ENCODE assay signal across 8 cellular contexts in the genomic region with DNA sequence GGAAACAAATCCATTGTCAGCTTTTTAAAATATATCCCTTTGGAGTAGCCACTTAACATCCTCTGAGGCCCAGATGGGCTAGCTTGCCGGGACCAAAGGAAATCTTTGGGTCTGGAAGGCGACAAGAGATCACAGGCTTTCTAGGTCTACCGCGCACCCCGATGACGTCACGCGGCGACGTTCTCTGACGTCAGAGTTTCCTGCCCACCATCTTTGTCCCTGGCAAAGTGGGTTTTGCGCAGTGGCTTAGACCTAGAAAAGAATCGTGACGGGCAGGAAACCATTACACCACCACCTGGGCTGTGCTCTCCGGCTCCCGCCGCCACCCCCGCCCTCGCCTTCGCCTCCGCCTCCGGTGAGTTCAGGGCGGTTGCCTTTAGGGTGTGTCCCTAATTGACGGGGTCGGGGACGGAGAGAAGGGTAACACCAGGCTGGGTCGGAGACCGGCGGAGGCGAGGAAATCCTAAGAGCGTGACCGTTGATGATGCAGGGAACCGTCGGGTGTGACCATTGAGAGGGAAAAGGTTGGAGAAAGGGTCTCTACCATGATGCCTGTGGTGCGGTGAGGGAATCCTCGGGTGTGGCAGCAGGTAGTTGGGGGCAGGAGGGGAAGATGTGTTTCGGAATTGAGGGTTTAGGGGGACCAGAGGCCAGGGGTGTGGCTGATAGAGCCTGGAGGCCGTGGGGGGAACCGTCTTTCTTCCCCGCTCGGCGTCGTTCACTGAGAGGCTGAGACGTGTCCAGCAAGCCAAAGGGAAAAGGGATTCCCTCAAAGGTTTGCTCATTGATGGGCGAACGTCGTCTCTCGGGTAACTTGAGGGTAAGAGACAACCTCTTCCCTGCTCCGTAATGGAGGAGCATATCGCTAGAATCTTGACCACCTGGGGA. TPM values are rescaled to one million over a fixed set of nuclear protein-coding genes. Genes with fewer than 3 reads are reported as not detected.
DNase-seq lines count a peak whose midpoint lies in the region; ATAC-seq and TF ChIP-seq lines count a peak whose summit lies in the region.

A gene (plus strand): TSS at position 249 of the 888 bp plus-strand sequence. CDS start 6,709 bp downstream, outside the sequence.

- BruUV-seq in PC-3 (replicated peaks; lab: Mats Ljungman, UMichigan) = TSS peak; percentile 80

- peak within 1 kb of the TSS; percentile 90 for H2AFZ ChIP-seq in PC-3 (ENCODE audit: low read length)

- ATAC-seq in GM21529 (IDR thresholded peaks at IDR 0.05; ENCODE audit: unreplicated experiment) = peak; percentile 85
- ATAC-seq in PC-3 = peak; percentile 72

- intact Hi-C loops in PC-3 (cut with micrococcal nuclease) = no loop called here

- H3K36me3 ChIP-seq in PC-3 (ENCODE audit: low read depth, low read length) = no peaks in the 10 kb centered on the region; the same call in 1 of the 2 replicates

- peaks cover 5% of the 10 kb centered on the region for H3F3A ChIP-seq in PC-3 (ENCODE audit: low read length, unreplicated experiment)

- peaks cover 21% of the 10 kb centered on the region for H4K20me1 ChIP-seq in PC-3 (ENCODE audit: low read length)

- H3K9me2 ChIP-seq in PC-3 (replicated peaks; ENCODE audit: low read length) = no peaks in the 10 kb centered on the region

- TF ChIP-seq EP300 in Ishikawa (IDR thresholded peaks at IDR 0.05; ENCODE audit: borderline replicate concordance) = no peak

- peak within 1 kb of the TSS; percentile 86 for H3K27ac ChIP-seq in PC-3 (ENCODE audit: low read length)

- H3K9me3 ChIP-seq in PC-3 (ENCODE audit: low read length) = no peaks in the 10 kb centered on the region

- H3K9ac ChIP-seq in PC-3 (ENCODE audit: low read length) = peak within 1 kb of the TSS; percentile 96

- H3K4me2 ChIP-seq in PC-3 (ENCODE audit: low read length) = peak within 1 kb of the TSS; percentile 90

- CTCF ChIA-PET in PC-3 (lab: Charles Lee) = no interaction called here

- H3K4me1 ChIP-seq in PC-3 (ENCODE audit: insufficient read depth, low read length) = peaks cover 25% of the 10 kb centered on the region

- TF ChIP-seq RAD21 in Ishikawa (IDR thresholded peaks at IDR 0.05; ENCODE audit: low read depth) = no peak

- TF ChIP-seq CTCF in PC-3 (conservative IDR thresholded peaks at IDR 0.05; ENCODE audit: low read depth, low read length) (no peak), epithelial cell of proximal tubule (conservative IDR thresholded peaks at IDR 0.05; ENCODE audit: low read depth, low read length) (no peak)

- DNase-seq in DMS 273 treated with DMSO at 0.1 percent for 48 hours (lab: John Stamatoyannopoulos, UW) (peak; percentile 81), PC-3 (peak; percentile 91), activated T-cell treated with anti-CD3 and anti-CD28 coated beads for 48 hours (ENCODE audit: low read depth) (peak; percentile 95), epithelial cell of proximal tubule (ENCODE audit: low read depth) (peak; percentile 64), mucosa of gallbladder (ENCODE audit: low spot score) (peak; percentile 96)
- DNase-seq in stimulated activated CD8-positive, alpha-beta memory T cell treated with anti-CD3 and anti-CD28 coated beads, Interleukin-4, amount 100 ng/mL, for 4 hours (ENCODE audit: low read depth in 2 of 2, low spot score in 1 of 2) = peak; percentile 90 to 98

- H3K27me3 ChIP-seq in PC-3 (ENCODE audit: low read length) = no peaks in the 10 kb centered on the region

- peak within 1 kb of the TSS; percentile 97 for H3K4me3 ChIP-seq in PC-3 (ENCODE audit: low read length)
- H3K4me3 ChIP-seq in epithelial cell of proximal tubule (ENCODE audit: low read depth, low read length) = peak within 1 kb of the TSS; percentile 100

- peaks cover 51% of the 10 kb centered on the region for H3K79me2 ChIP-seq in PC-3 (ENCODE audit: low read length)

- POLR2A ChIA-PET in PC-3 (lab: Charles Lee; ENCODE audit: unreplicated experiment) = interaction anchor here (0.7 kb wide), 1 partner anchor 31 kb away, joined by 3 read pairs; no protein-coding TSS in a partner anchor

TF ChIP-seq in Ishikawa, 13 proteins besides CTCF, POLR2A, EP300 and RAD21:
- peak; percentile 76 for TF ChIP-seq TAF1 (IDR thresholded peaks at IDR 0.05; ENCODE audit: low read depth)
- TF ChIP-seq, protein P1, sequence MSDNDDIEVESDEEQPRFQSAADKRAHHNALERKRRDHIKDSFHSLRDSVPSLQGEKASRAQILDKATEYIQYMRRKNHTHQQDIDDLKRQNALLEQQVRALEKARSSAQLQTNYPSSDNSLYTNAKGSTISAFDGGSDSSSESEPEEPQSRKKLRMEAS (IDR thresholded peaks at IDR 0.05) = peak; percentile 77
- no peak for TF ChIP-seq FOXM1 (IDR thresholded peaks at IDR 0.05; ENCODE audit: borderline replicate concordance, low read depth)
- TF ChIP-seq, protein P2, sequence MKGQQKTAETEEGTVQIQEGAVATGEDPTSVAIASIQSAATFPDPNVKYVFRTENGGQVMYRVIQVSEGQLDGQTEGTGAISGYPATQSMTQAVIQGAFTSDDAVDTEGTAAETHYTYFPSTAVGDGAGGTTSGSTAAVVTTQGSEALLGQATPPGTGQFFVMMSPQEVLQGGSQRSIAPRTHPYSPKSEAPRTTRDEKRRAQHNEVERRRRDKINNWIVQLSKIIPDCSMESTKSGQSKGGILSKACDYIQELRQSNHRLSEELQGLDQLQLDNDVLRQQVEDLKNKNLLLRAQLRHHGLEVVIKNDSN (IDR thresholded peaks at IDR 0.05) = peak; percentile 65
- TF ChIP-seq NFIC (IDR thresholded peaks at IDR 0.05) = no peak
- peak; percentile 75 for TF ChIP-seq EGR1 (IDR thresholded peaks at IDR 0.05)
- TF ChIP-seq TEAD4 (IDR thresholded peaks at IDR 0.05) = 0 out of 2 replicates have a peak, but pooled peaks have one; percentile 23
- TF ChIP-seq YY1 (IDR thresholded peaks at IDR 0.05; ENCODE audit: low read depth) = peak; percentile 99
- TF ChIP-seq CREB1 (IDR thresholded peaks at IDR 0.05; ENCODE audit: low read depth) = peak; percentile 100
- peak; percentile 43; the same call in 1 of the 2 replicates for TF ChIP-seq TCF12 (IDR thresholded peaks at IDR 0.05; ENCODE audit: low read depth)
- TF ChIP-seq, protein P3, sequence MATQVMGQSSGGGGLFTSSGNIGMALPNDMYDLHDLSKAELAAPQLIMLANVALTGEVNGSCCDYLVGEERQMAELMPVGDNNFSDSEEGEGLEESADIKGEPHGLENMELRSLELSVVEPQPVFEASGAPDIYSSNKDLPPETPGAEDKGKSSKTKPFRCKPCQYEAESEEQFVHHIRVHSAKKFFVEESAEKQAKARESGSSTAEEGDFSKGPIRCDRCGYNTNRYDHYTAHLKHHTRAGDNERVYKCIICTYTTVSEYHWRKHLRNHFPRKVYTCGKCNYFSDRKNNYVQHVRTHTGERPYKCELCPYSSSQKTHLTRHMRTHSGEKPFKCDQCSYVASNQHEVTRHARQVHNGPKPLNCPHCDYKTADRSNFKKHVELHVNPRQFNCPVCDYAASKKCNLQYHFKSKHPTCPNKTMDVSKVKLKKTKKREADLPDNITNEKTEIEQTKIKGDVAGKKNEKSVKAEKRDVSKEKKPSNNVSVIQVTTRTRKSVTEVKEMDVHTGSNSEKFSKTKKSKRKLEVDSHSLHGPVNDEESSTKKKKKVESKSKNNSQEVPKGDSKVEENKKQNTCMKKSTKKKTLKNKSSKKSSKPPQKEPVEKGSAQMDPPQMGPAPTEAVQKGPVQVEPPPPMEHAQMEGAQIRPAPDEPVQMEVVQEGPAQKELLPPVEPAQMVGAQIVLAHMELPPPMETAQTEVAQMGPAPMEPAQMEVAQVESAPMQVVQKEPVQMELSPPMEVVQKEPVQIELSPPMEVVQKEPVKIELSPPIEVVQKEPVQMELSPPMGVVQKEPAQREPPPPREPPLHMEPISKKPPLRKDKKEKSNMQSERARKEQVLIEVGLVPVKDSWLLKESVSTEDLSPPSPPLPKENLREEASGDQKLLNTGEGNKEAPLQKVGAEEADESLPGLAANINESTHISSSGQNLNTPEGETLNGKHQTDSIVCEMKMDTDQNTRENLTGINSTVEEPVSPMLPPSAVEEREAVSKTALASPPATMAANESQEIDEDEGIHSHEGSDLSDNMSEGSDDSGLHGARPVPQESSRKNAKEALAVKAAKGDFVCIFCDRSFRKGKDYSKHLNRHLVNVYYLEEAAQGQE (IDR thresholded peaks at IDR 0.05; ENCODE audit: low read depth) = no peak

RNA-seq across cellular contexts. Expression of the gene that starts here (rescaled TPM):
- total RNA-seq in PC-3 (2014; rRNA removed) (70.2 and 84.9 TPM in 2 replicates), epithelial cell of proximal tubule (134 and 142 TPM in 2 replicates), mucosa of gallbladder (162 TPM)

Comparison
In these comparisons a context has a peak if more than half of its experiments do, and no peak if none do; other contexts are left out.
1. Peak in every context shown above with its lines: DNase-seq, ATAC-seq, H3K4me3 ChIP-seq and H3K27ac ChIP-seq.